1 cellular context compared by ENCODE assay signal in the genomic region with DNA sequence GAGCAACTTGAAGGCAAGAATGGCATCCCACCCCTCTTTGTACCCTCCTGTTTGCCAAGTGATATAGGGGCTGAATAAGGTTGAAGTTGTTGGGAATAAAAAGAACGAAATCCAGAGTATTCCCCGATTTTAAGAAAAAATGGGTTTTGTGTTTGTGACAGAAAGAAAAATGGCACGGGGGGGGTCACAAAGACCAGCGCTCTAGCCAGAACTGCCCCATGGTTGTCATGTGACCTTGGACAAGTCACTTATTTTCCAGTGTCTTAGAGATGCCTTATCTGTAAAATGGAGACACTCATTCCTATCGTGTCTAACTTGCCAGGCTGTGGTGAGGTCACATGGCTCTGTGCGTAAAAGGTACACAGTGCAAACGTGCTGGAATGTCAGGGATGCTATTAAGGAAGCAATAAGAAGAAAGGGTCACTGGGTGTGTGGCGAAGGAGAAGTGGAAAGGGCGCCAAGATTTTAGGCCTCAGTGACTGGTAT.
TF ChIP-seq lines count a peak whose summit lies in the region.

No MANE protein-coding gene starts in this region.

TF ChIP-seq in SK-N-SH treated with all-trans-retinoic acid at 6 μM for 48 hours, 23 proteins besides CTCF, POLR2A, EP300 and RAD21 (continued from another document):
- TF ChIP-seq, protein P1, sequence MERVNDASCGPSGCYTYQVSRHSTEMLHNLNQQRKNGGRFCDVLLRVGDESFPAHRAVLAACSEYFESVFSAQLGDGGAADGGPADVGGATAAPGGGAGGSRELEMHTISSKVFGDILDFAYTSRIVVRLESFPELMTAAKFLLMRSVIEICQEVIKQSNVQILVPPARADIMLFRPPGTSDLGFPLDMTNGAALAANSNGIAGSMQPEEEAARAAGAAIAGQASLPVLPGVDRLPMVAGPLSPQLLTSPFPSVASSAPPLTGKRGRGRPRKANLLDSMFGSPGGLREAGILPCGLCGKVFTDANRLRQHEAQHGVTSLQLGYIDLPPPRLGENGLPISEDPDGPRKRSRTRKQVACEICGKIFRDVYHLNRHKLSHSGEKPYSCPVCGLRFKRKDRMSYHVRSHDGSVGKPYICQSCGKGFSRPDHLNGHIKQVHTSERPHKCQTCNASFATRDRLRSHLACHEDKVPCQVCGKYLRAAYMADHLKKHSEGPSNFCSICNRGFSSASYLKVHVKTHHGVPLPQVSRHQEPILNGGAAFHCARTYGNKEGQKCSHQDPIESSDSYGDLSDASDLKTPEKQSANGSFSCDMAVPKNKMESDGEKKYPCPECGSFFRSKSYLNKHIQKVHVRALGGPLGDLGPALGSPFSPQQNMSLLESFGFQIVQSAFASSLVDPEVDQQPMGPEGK (CRISPR knock-in tag; IDR thresholded peaks at IDR 0.05; ENCODE audit: borderline replicate concordance): no peak
- no peak for TF ChIP-seq ESRRG (CRISPR knock-in tag; IDR thresholded peaks at IDR 0.05)
- no peak for TF ChIP-seq ARNTL (CRISPR knock-in tag; IDR thresholded peaks at IDR 0.05; ENCODE audit: borderline replicate concordance, low read depth)
